In genomic region chr16:3825103-3825502, GRCh38 we compare ENCODE assay signal across 9 cellular contexts. TPM values are rescaled to one million over a fixed set of nuclear protein-coding genes. Genes with fewer than 3 reads are reported as not detected.
DNase-seq lines count a peak whose midpoint lies in the region; ATAC-seq, FAIRE-seq and TF ChIP-seq lines count a peak whose summit lies in the region.
"Had no signal": no experiment of that assay in that cellular context is flagged by ENCODE, and none has a peak within 500 bp of the region (broad histone marks: within the 10 kb centered on the region; RNA-seq: fewer than 3 reads in every experiment).

No MANE protein-coding gene starts in this region.

- intact Hi-C loops in CD4-positive, alpha-beta T cell (cut with DNase I, micrococcal nuclease) = loop anchor here in 1 of 2 experiments (5.0 kb wide), 1 partner anchor 47 kb away; no protein-coding TSS in a partner anchor
- intact Hi-C loops in natural killer cell (cut with micrococcal nuclease) = no loop called here
- intact Hi-C loops in posterior vena cava (cut with DNase I) = no loop called here

- peaks cover 20% of the 10 kb centered on the region for H4K20me1 ChIP-seq in KMS-11 (ENCODE audit: insufficient read depth)

- H3K4me1 ChIP-seq in KMS-11 (ENCODE audit: low read depth, poor library complexity, severe bottlenecking) = peaks cover 26% of the 10 kb centered on the region

- POLR2A ChIA-PET in CD4-positive, alpha-beta T cell (lab: Charles Lee) = no interaction called here
- POLR2A ChIA-PET in GM10248 (lab: Yijun Ruan, JAX) = no interaction called here

- H3K9me3 ChIP-seq in CD4-positive, alpha-beta T cell (ENCODE audit: control insufficient read depth, low read length) = no peaks in the 10 kb centered on the region
- H3K9me3 ChIP-seq: Peyer's patch had no signal

- H3K36me3 ChIP-seq in KMS-11 (ENCODE audit: insufficient read depth) = no peaks in the 10 kb centered on the region
- H3K36me3 ChIP-seq in bronchial epithelial cell (ENCODE audit: control insufficient read depth, insufficient read depth, low read length) = no peaks in the 10 kb centered on the region
- H3K36me3 ChIP-seq: Peyer's patch had no signal

- H3K9me3 Mint-ChIP-seq in CD4-positive, alpha-beta T cell = no peaks in the 10 kb centered on the region
- no peaks in the 10 kb centered on the region for H3K9me3 Mint-ChIP-seq in natural killer cell

- FAIRE-seq in bronchial epithelial cell (lab: Jason Lieb, UNC) (no peak), GM19239 (lab: Jason Lieb, UNC) (no peak)

- peaks cover 86% of the 10 kb centered on the region for H3K4me1 Mint-ChIP-seq in CD4-positive, alpha-beta T cell (ENCODE audit: low read depth)
- peaks cover 76 to 78% of the 10 kb centered on the region in 2 donors for H3K4me1 Mint-ChIP-seq in natural killer cell

- CTCF ChIA-PET in CD4-positive, alpha-beta T cell (lab: Charles Lee) = no interaction called here
- CTCF ChIA-PET in GM10248 (lab: Yijun Ruan, JAX) = no interaction called here

- no peak for TF ChIP-seq CTCF in CD4-positive, alpha-beta T cell (IDR thresholded peaks at IDR 0.05)
- TF ChIP-seq CTCF in KMS-11 (conservative IDR thresholded peaks at IDR 0.05; ENCODE audit: low read depth, low read length) (no peak), bronchial epithelial cell (IDR thresholded peaks at IDR 0.05; ENCODE audit: insufficient read depth, low read length, severe bottlenecking) (no peak), natural killer cell (IDR thresholded peaks at IDR 0.05) (no peak), GM10248 (IDR thresholded peaks at IDR 0.05; ENCODE audit: control extremely low read depth, extremely low read depth, low read depth, missing control alignments) (no peak)

- no peak overlapping the region for H3K27ac ChIP-seq in CD4-positive, alpha-beta T cell (ENCODE audit: low read depth, low read length)
- peak overlapping the region; percentile 28; the same call in 1 of the 2 replicates for H3K27ac ChIP-seq in KMS-11
- H3K27ac ChIP-seq: Peyer's patch had no signal

- H3K27ac Mint-ChIP-seq in CD4-positive, alpha-beta T cell = no peak overlapping the region
- peak overlapping the region; percentile 12 to 38 for H3K27ac Mint-ChIP-seq in natural killer cell

- peaks cover 19% of the 10 kb centered on the region for H3K36me3 Mint-ChIP-seq in CD4-positive, alpha-beta T cell (ENCODE audit: low read depth)
- no peaks in the 10 kb centered on the region for H3K36me3 Mint-ChIP-seq in natural killer cell

- H3K27me3 Mint-ChIP-seq in CD4-positive, alpha-beta T cell = no peaks in the 10 kb centered on the region
- H3K27me3 Mint-ChIP-seq in natural killer cell (ENCODE audit: low read depth in 2 of 2) = no peaks in the 10 kb centered on the region

- ATAC-seq in CD4-positive, alpha-beta T cell (ENCODE audit: poor library complexity) = no peak
- peak in 2 of 3 donors; percentile 44 to 64 for ATAC-seq in natural killer cell

- peaks cover 99% of the 10 kb centered on the region for H3K79me2 ChIP-seq in KMS-11 (ENCODE audit: insufficient read depth, low read depth)

- DNase-seq in CD4-positive, alpha-beta T cell = no peak
- DNase-seq in bronchial epithelial cell (ENCODE audit: low read depth) (peak; percentile 40), natural killer cell (no peak), cortex of kidney (lab: John Stamatoyannopoulos, UW) (no peak), posterior vena cava (ENCODE audit: low spot score) (no peak), GM10248 (ENCODE audit: extremely low spot score) (no peak), GM19239 (ENCODE audit: insufficient read length, low spot score) (no peak)
- DNase-seq: Peyer's patch had no signal

- H3K4me3 ChIP-seq in KMS-11 (IDR thresholded peaks at IDR 0.05; ENCODE audit: insufficient read depth, low read depth, low read length) = no peak overlapping the region
- no peak overlapping the region for H3K4me3 ChIP-seq in bronchial epithelial cell (ENCODE audit: low read depth, low read length)
- H3K4me3 ChIP-seq: Peyer's patch had no signal

- H3K27me3 ChIP-seq in CD4-positive, alpha-beta T cell (ENCODE audit: control insufficient read depth, insufficient read depth, low read length) = no peaks in the 10 kb centered on the region
- H3K27me3 ChIP-seq in KMS-11 (ENCODE audit: insufficient read depth, low read depth) = no peaks in the 10 kb centered on the region
- H3K27me3 ChIP-seq in bronchial epithelial cell (ENCODE audit: control insufficient read depth, insufficient read depth, low read length) = no peaks in the 10 kb centered on the region
- H3K27me3 ChIP-seq: Peyer's patch had no signal

- H3K4me2 ChIP-seq in KMS-11 = peak overlapping the region; percentile 42

- H3K9ac ChIP-seq in KMS-11 = no peak overlapping the region

- H2AFZ ChIP-seq in KMS-11 (ENCODE audit: low read depth) = no peak overlapping the region

- peak overlapping the region; percentile 32 for H3K4me3 Mint-ChIP-seq in CD4-positive, alpha-beta T cell
- H3K4me3 Mint-ChIP-seq in natural killer cell = peak overlapping the region; percentile 71

RNA-seq across cellular contexts. Expression of gene CREBBP, which starts 55.4 kb away (rescaled TPM):
- 100 to 1,000 TPM; 145 to 152 TPM for total RNA-seq in CD4-positive, alpha-beta T cell
- 7.4 and 12.8 TPM in 2 replicates for total RNA-seq in bronchial epithelial cell
- 100 to 1,000 TPM; 197 to 234 (median 224) TPM for total RNA-seq in natural killer cell
- total RNA-seq in posterior vena cava = 10 to 100 TPM; 48.4 to 56.8 TPM
